8 cellular contexts compared by ENCODE assay signal in the genomic region with DNA sequence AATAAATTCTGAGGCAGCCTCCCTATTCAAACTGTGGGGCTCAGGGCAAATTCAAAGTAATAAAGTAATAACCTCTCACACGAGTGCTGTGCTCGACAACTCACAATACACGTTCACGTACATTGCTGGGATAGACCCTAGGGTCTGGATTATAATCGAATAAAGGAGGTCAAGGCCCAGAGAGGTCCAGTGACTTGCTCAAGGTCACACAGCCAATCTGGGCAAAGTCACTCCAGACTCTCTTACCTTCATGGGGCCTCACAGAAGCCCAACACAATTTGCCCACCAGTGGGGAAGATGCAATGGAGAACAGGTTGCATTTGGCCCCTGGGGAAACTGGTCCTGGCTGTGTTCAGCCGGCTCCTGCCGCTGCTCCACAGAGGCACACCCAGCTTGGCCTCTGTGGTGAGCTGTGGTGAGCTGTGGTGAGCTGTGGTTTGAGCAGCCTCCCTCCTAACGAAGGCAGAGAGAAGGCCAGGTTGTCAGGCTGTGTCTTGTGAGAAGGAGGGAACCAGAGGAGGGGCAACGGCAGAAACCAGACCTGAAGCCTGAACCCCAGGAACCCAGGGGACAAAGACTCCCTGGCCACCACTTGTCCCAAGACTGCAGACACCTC. TPM values are rescaled to one million over a fixed set of nuclear protein-coding genes. Genes with fewer than 3 reads are reported as not detected.
DNase-seq lines count a peak whose midpoint lies in the region; ATAC-seq, FAIRE-seq and TF ChIP-seq lines count a peak whose summit lies in the region.

No MANE protein-coding gene starts in this region.

- H3K27ac ChIP-seq in endodermal cell (ENCODE audit: low read depth, low read length) = no peak overlapping the region
- H3K27ac ChIP-seq in hepatocyte = no peak overlapping the region

- H3K4me2 ChIP-seq in hepatocyte = no peak overlapping the region

- POLR2A ChIA-PET in GM10248 (lab: Yijun Ruan, JAX) = interaction anchor here (0.6 to 0.9 kb wide), 2 partner anchors 8 to 96 kb away, joined by 4 to 7 read pairs; no protein-coding TSS in a partner anchor
- POLR2A ChIA-PET in activated CD4-positive, alpha-beta T cell treated with anti-CD3 and anti-CD28 coated beads for 36 hours (lab: Charles Lee) = interaction anchor here (0.9 to 2.1 kb wide), 3 partner anchors 27 to 33 kb away, joined by 4 to 9 read pairs (median 7); no protein-coding TSS in a partner anchor

- intact Hi-C loops in activated CD4-positive, alpha-beta T cell treated with anti-CD3 and anti-CD28 coated beads for 36 hours (cut with DNase I, micrococcal nuclease) = loop anchor here (1.0 to 10.0 kb wide), 6 partner anchors 35 to 1962 kb away; a partner anchor contains a TSS
- intact Hi-C loops in left cardiac atrium (cut with DNase I) = no loop called here

- H3K27me3 Mint-ChIP-seq in activated CD4-positive, alpha-beta T cell treated with anti-CD3 and anti-CD28 coated beads for 36 hours = no peaks in the 10 kb centered on the region
- no peaks in the 10 kb centered on the region for H3K27me3 Mint-ChIP-seq in endodermal cell (ENCODE audit: insufficient read depth)

- 96 to 98% methylated on average over 7 to 9 of the region's 9 CpGs for WGBS in endodermal cell (ENCODE audit: insufficient coverage in 1 of 2, insufficient read length in 1 of 2), 2 experiments
- 91% methylated on average over 9 of the region's 9 CpGs for WGBS in hepatocyte (ENCODE audit: low lambda C conversion rate, missing lambda C conversion rate)

- CTCF ChIA-PET in GM10248 (lab: Yijun Ruan, JAX) = interaction anchor here (1.4 to 42.6 kb wide), 5 partner anchors 8 to 56 kb away, joined by 3 to 1591 read pairs (median 15); a partner anchor contains a TSS
- CTCF ChIA-PET in activated CD4-positive, alpha-beta T cell treated with anti-CD3 and anti-CD28 coated beads for 36 hours (lab: Charles Lee) = interaction anchor here (0.5 to 23.1 kb wide), 7 partner anchors 11 to 121 kb away, joined by 3 to 760 read pairs (median 10); a partner anchor contains a TSS

- H3K27ac Mint-ChIP-seq in activated CD4-positive, alpha-beta T cell treated with anti-CD3 and anti-CD28 coated beads for 36 hours = peak overlapping the region; percentile 92
- peak overlapping the region; percentile 92 for H3K27ac Mint-ChIP-seq in endodermal cell

- TF ChIP-seq CTCF in GM10248 (IDR thresholded peaks at IDR 0.05; ENCODE audit: control extremely low read depth, extremely low read depth, low read depth, missing control alignments) (no peak), endodermal cell (conservative IDR thresholded peaks at IDR 0.05) (no peak), D721Med (IDR thresholded peaks at IDR 0.05; ENCODE audit: insufficient read depth, missing control alignments) (no peak), hepatocyte (IDR thresholded peaks at IDR 0.05; ENCODE audit: poor library complexity) (no peak)

- H3K9ac ChIP-seq in endodermal cell (ENCODE audit: extremely low read depth, low read length, poor library complexity, severe bottlenecking) = no peak overlapping the region

- H3K9me2 ChIP-seq in hepatocyte (replicated peaks; ENCODE audit: insufficient read depth) = no peaks in the 10 kb centered on the region

- H2AFZ ChIP-seq in hepatocyte = no peak overlapping the region

- H3K4me3 ChIP-seq in endodermal cell (ENCODE audit: low read length) (no peak overlapping the region), hepatocyte (no peak overlapping the region)

- no peaks in the 10 kb centered on the region for H3K9me3 Mint-ChIP-seq in activated CD4-positive, alpha-beta T cell treated with anti-CD3 and anti-CD28 coated beads for 36 hours (ENCODE audit: low read depth)
- no peaks in the 10 kb centered on the region for H3K9me3 Mint-ChIP-seq in endodermal cell

- peaks cover 78% of the 10 kb centered on the region for H3K4me1 Mint-ChIP-seq in activated CD4-positive, alpha-beta T cell treated with anti-CD3 and anti-CD28 coated beads for 36 hours
- peaks cover 46% of the 10 kb centered on the region for H3K4me1 Mint-ChIP-seq in endodermal cell

- H4K20me1 ChIP-seq in hepatocyte (ENCODE audit: insufficient read depth, poor library complexity, severe bottlenecking) = no peaks in the 10 kb centered on the region

- H3K9me3 ChIP-seq in endodermal cell (ENCODE audit: control insufficient read depth, low read length) (no peaks in the 10 kb centered on the region), hepatocyte (ENCODE audit: low read depth) (no peaks in the 10 kb centered on the region)

- FAIRE-seq in D721Med (lab: Jason Lieb, UNC) = no peak

- DNase-seq in GM10248 (ENCODE audit: extremely low spot score) (peak; percentile 70), endodermal cell (no peak), D721Med (ENCODE audit: insufficient read length, low spot score) (no peak), left cardiac atrium (no peak), hepatocyte (ENCODE audit: low spot score) (no peak)
- peak; percentile 84 for DNase-seq in activated CD4-positive, alpha-beta T cell treated with anti-CD3 and anti-CD28 coated beads for 36 hours
- DNase-seq in stimulated activated naive CD4-positive, alpha-beta T cell (lab: John Stamatoyannopoulos, UW) = peak; percentile 24 to 65 (median 28)

- H3K36me3 Mint-ChIP-seq in activated CD4-positive, alpha-beta T cell treated with anti-CD3 and anti-CD28 coated beads for 36 hours (ENCODE audit: low read depth) = no peaks in the 10 kb centered on the region
- H3K36me3 Mint-ChIP-seq in endodermal cell (ENCODE audit: low read depth) = no peaks in the 10 kb centered on the region

- H3K36me3 ChIP-seq in endodermal cell (ENCODE audit: control insufficient read depth, insufficient read depth, low read length) (no peaks in the 10 kb centered on the region), hepatocyte (replicated peaks; ENCODE audit: insufficient read depth, low read depth) (no peaks in the 10 kb centered on the region)

- H3K4me1 ChIP-seq in endodermal cell (ENCODE audit: control insufficient read depth, insufficient read depth, low read length) (peaks cover 25% of the 10 kb centered on the region), hepatocyte (ENCODE audit: insufficient read depth) (peaks cover 21% of the 10 kb centered on the region)

- peak overlapping the region; percentile 55 for H3K4me3 Mint-ChIP-seq in activated CD4-positive, alpha-beta T cell treated with anti-CD3 and anti-CD28 coated beads for 36 hours
- no peak overlapping the region for H3K4me3 Mint-ChIP-seq in endodermal cell

- H3K27me3 ChIP-seq in endodermal cell (ENCODE audit: control insufficient read depth, insufficient read depth, low read length, poor library complexity, severe bottlenecking) (no peaks in the 10 kb centered on the region), hepatocyte (no peaks in the 10 kb centered on the region)

- ATAC-seq in HG03139 (IDR thresholded peaks at IDR 0.05; ENCODE audit: unreplicated experiment) (peak; percentile 41), left cardiac atrium (no peak)
- no peak for ATAC-seq in activated CD4-positive, alpha-beta T cell treated with anti-CD3 and anti-CD28 coated beads for 36 hours

- H3K79me2 ChIP-seq in hepatocyte = no peaks in the 10 kb centered on the region

RNA-seq across cellular contexts. Expression of a gene that starts 35.1 kb away (rescaled TPM):
- total RNA-seq in activated CD4-positive, alpha-beta T cell treated with anti-CD3 and anti-CD28 coated beads for 36 hours = 1 to 10 TPM; 2.3 to 2.7 TPM
- total RNA-seq in endodermal cell (10 to 100 TPM; 13.4 to 19.1 TPM), left cardiac atrium (1 to 10 TPM; 1.2 to 1.4 TPM), hepatocyte (12.6 and 13.4 TPM in 2 replicates)
- polyA plus RNA-seq in endodermal cell (2013, experiment 1 of 2) = 21.8 TPM
- polyA plus RNA-seq in endodermal cell (2013, experiment 2 of 2) = 21.0 TPM
- 20.7 and 22.5 TPM in 2 replicates for polyA plus RNA-seq in hepatocyte

RNA-seq across cellular contexts. Expression of a gene that starts 58.7 kb away (rescaled TPM):
- 10 to 100 TPM; 10.5 to 11.0 TPM for total RNA-seq in activated CD4-positive, alpha-beta T cell treated with anti-CD3 and anti-CD28 coated beads for 36 hours
- total RNA-seq in endodermal cell = 1 to 10 TPM; 5.2 to 5.8 TPM
- 9.8 TPM for polyA plus RNA-seq in endodermal cell (2013, experiment 1 of 2)
- 7.5 TPM for polyA plus RNA-seq in endodermal cell (2013, experiment 2 of 2)
- total RNA-seq in left cardiac atrium = 10 to 100 TPM in 1 of 2 donors, 1 to 10 TPM in 1; 7.3 to 11.9 TPM
- total RNA-seq in hepatocyte = 2.4 and 2.5 TPM in 2 replicates
- 1.7 and 2.9 TPM in 2 replicates for polyA plus RNA-seq in hepatocyte

Comparison
In these comparisons a context has a peak if more than half of its experiments do, and no peak if none do; other contexts are left out.
1. DNase-seq: peak in GM10248 (single experiment), activated CD4-positive, alpha-beta T cell treated with anti-CD3 and anti-CD28 coated beads for 36 hours (single experiment) and stimulated activated naive CD4-positive, alpha-beta T cell (6 of 6); none in endodermal cell (single experiment), D721Med (single experiment), left cardiac atrium (single experiment) and hepatocyte (single experiment).
2. intact Hi-C loops: an anchor here in activated CD4-positive, alpha-beta T cell treated with anti-CD3 and anti-CD28 coated beads for 36 hours (1.0 to 10.0 kb wide); none called in left cardiac atrium.